ENCODE assay signal across 23 cellular contexts in genomic region chr6:154318711-154319110, GRCh38. TPM values are rescaled to one million over a fixed set of nuclear protein-coding genes. Genes with fewer than 3 reads are reported as not detected.
DNase-seq lines count a peak whose midpoint lies in the region; ATAC-seq lines count a peak whose summit lies in the region.
"Had no signal": no experiment of that assay in that cellular context is flagged by ENCODE, and none has a peak within 500 bp of the region (broad histone marks: within the 10 kb centered on the region; RNA-seq: fewer than 3 reads in every experiment).

No MANE protein-coding gene starts in this region.

- H3K27me3 ChIP-seq in SJCRH30 (no peaks in the 10 kb centered on the region), skeletal muscle satellite cell (ENCODE audit: control insufficient read depth, insufficient read depth, low read length) (peaks cover 4% of the 10 kb centered on the region)
- H3K27me3 ChIP-seq: BE2C, right atrium auricular region, stomach, transverse colon had no signal

- H3K36me3 ChIP-seq in SJCRH30 (no peaks in the 10 kb centered on the region), skeletal muscle satellite cell (ENCODE audit: insufficient read depth, low read length) (no peaks in the 10 kb centered on the region)
- H3K36me3 ChIP-seq: BE2C, right atrium auricular region, stomach, transverse colon had no signal

- peak overlapping the region; percentile 34 for H3K27ac ChIP-seq in SJCRH30
- H3K27ac ChIP-seq: right atrium auricular region, stomach had no signal

- H3K4me1 ChIP-seq in SJCRH30 = peaks cover 9% of the 10 kb centered on the region
- H3K4me1 ChIP-seq in skeletal muscle satellite cell (ENCODE audit: control insufficient read depth, insufficient read depth, low read length) = peaks cover 28% of the 10 kb centered on the region
- H3K4me1 ChIP-seq: right atrium auricular region had no signal

- DNase-seq in SJCRH30 (no peak), fibroblast of peridontal ligament (ENCODE audit: extremely low read depth) (peak; percentile 63), NCI-H2029 (lab: John Stamatoyannopoulos, UW) (no peak), DMS79 (lab: John Stamatoyannopoulos, UW) (no peak), CD1c-positive myeloid dendritic cell (ENCODE audit: extremely low spot score) (no peak)
- DNase-seq: activated CD4-positive, alpha-beta T cell treated with anti-CD3 and anti-CD28 coated beads for 4 hours; cerebellar nuclear complex; effector CD4-positive, alpha-beta T cell; KG1; NCI-H1436 treated with DMSO at 0.1 percent for 48 hours; NCI-H2171 treated with DMSO at 0.1 percent for 48 hours; nucleus accumbens; stomach; T-helper 1 cell; transverse colon had no signal

- no peak overlapping the region for H3K9ac ChIP-seq in skeletal muscle satellite cell (ENCODE audit: low read depth, low read length)

- peak overlapping the region; percentile 53 for H3K4me2 ChIP-seq in skeletal muscle satellite cell (ENCODE audit: low read length)

- no peak overlapping the region; the same call in 1 of the 2 replicates for H3K4me3 ChIP-seq in SJCRH30
- H3K4me3 ChIP-seq in skeletal muscle satellite cell (ENCODE audit: low read length) = no peak overlapping the region
- H3K4me3 ChIP-seq: lung, right atrium auricular region, stomach, transverse colon had no signal

- ATAC-seq in GM18861 (IDR thresholded peaks at IDR 0.05; ENCODE audit: unreplicated experiment) = peak; percentile 12
- ATAC-seq in HG02571 (IDR thresholded peaks at IDR 0.05; ENCODE audit: unreplicated experiment) = no peak
- ATAC-seq: activated naive CD4-positive, alpha-beta T cell treated with anti-CD3 and anti-CD28 coated beads, Interleukin-2, amount 50 U/mL, for 72 hours had no signal

- H3K9me3 ChIP-seq in SJCRH30 (replicated peaks) (no peaks in the 10 kb centered on the region), skeletal muscle satellite cell (replicated peaks; ENCODE audit: low read length) (no peaks in the 10 kb centered on the region)
- H3K9me3 ChIP-seq: BE2C, right atrium auricular region, stomach, transverse colon had no signal

RNA-seq across cellular contexts. Expression of gene IPCEF1, which starts 37.9 kb away (rescaled TPM):
- 1.5 and 2.3 TPM in 2 replicates for total RNA-seq in SJCRH30 (2014; rRNA removed; shearing (Covaris generic))
- total RNA-seq in skeletal muscle satellite cell (2012; rRNA removed) = not detected in 2 replicates
- total RNA-seq: HT1080 had no signal
